30 cellular contexts compared by ENCODE assay signal in the genomic region with DNA sequence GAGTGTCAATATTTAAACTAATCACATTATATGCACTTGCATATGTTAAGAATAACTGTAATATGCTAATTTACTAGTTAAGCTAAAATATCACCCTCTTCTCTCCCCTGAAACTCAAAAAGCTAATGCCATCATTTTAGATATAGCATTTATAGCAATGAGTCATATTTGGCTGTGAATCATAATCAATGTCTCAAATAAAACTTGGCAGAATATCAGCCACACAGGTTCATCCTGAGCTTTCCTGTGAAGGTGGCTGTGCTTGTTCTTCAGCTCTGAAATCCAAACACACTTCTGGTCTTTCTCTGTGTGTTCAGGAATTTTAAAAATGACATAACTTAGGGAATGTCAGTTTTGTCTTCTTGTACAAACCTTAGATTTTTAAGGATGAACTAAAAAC. TPM values are rescaled to one million over a fixed set of nuclear protein-coding genes. Genes with fewer than 3 reads are reported as not detected.
DNase-seq lines count a peak whose midpoint lies in the region; ATAC-seq, FAIRE-seq and TF ChIP-seq lines count a peak whose summit lies in the region.
"Had no signal": no experiment of that assay in that cellular context is flagged by ENCODE, and none has a peak within 500 bp of the region (broad histone marks: within the 10 kb centered on the region; RNA-seq: fewer than 3 reads in every experiment).

No MANE protein-coding gene starts in this region.

- H3K9me3 ChIP-seq in liver (ENCODE audit: control insufficient read depth in 4 of 4, low read length in 3 of 4), result no peaks in the 10 kb centered on the region
- H3K9me3 ChIP-seq in HepG2 (ENCODE audit: low read length), result no peaks in the 10 kb centered on the region
- no peaks in the 10 kb centered on the region for H3K9me3 ChIP-seq in SK-N-SH
- no peaks in the 10 kb centered on the region for H3K9me3 ChIP-seq in SJCRH30 (replicated peaks)
- H3K9me3 ChIP-seq: adrenal gland, Peyer's patch, SJSA1, spleen had no signal

- no peaks in the 10 kb centered on the region for H3K36me3 ChIP-seq in liver (ENCODE audit: control insufficient read depth in 4 of 4, insufficient read depth in 3 of 4, low read depth in 1 of 4, low read length in 3 of 4)
- H3K36me3 ChIP-seq in HepG2 (replicated peaks in 1 of 2; ENCODE audit: control insufficient read depth in 1 of 2, insufficient read depth in 2 of 2, low read length in 2 of 2), result no peaks in the 10 kb centered on the region
- H3K36me3 ChIP-seq in SK-N-SH (replicated peaks in 1 of 2; ENCODE audit: control insufficient read depth in 1 of 2, insufficient read depth in 2 of 2, low read length in 1 of 2), result no peaks in the 10 kb centered on the region
- H3K36me3 ChIP-seq in SJCRH30, result no peaks in the 10 kb centered on the region
- H3K36me3 ChIP-seq: adrenal gland, neural progenitor cell, Peyer's patch, SJSA1, spleen had no signal

- POLR2A ChIA-PET in HepG2 (lab: Yijun Ruan, JAX) (interaction anchor here (8.6 kb wide), 1 partner anchor 14 kb away, joined by 117 read pairs; the partner anchor contains the start of gene PNRC1), SK-N-SH (lab: Yijun Ruan, JAX) (no interaction called here)

- ATAC-seq in HepG2, result no peak
- ATAC-seq: left colon; right cardiac atrium; stimulated activated naive CD8-positive, alpha-beta T cell treated with anti-CD3 and anti-CD28 coated beads, Interleukin-15, Interleukin-2, amounts not matched to agents 100 U/mL and 50 U/mL, for 24 hours had no signal

- TF ChIP-seq EP300 in HepG2 (IDR thresholded peaks at IDR 0.05; ENCODE audit: low read depth in 2 of 2, low read length in 2 of 2) (no peak), HepG2 (CRISPR knock-in tag; IDR thresholded peaks at IDR 0.05; ENCODE audit: borderline replicate concordance) (no peak), SK-N-SH (IDR thresholded peaks at IDR 0.05; ENCODE audit: borderline replicate concordance in 1 of 2, low read depth in 1 of 2, low read length in 1 of 2) (no peak)

- BruUV-seq in HepG2 (replicated peaks; lab: Mats Ljungman, UMichigan), result no TSS peak

- TF ChIP-seq POLR2A in HepG2 (IDR thresholded peaks at IDR 0.05; ENCODE audit: insufficient read depth in 1 of 2, low read depth in 2 of 2, low read length in 2 of 2), result no peak

- H3K4me1 ChIP-seq in liver (ENCODE audit: control insufficient read depth in 4 of 4, insufficient read depth in 4 of 4, low read length in 3 of 4) (peaks cover 10 to 20% (median 17%) of the 10 kb centered on the region in 4 donors), HepG2 (ENCODE audit: insufficient read depth, low read length) (peaks cover 58% of the 10 kb centered on the region), SK-N-SH (ENCODE audit: control insufficient read depth in 1 of 2, insufficient read depth in 2 of 2, low read depth in 1 of 2, low read length in 1 of 2) (no peaks in the 10 kb centered on the region), SJCRH30 (no peaks in the 10 kb centered on the region)
- H3K4me1 ChIP-seq: Peyer's patch, SJSA1 had no signal

- CTCF ChIA-PET in HepG2 (lab: Yijun Ruan, JAX; ENCODE audit: low intra/inter-chr PET ratio, low total read pairs) (no interaction called here), SK-N-SH (lab: Yijun Ruan, JAX) (interaction anchor here (2.1 to 2.2 kb wide), 2 partner anchors 11 to 13 kb away, joined by 5 read pairs; partner anchors contain the start of gene PNRC1)

- H3K4me3 Mint-ChIP-seq in T-helper 2 cell treated with Interferon-gamma antibody and Interleukin-4, amounts not matched to agents 5 μg/mL and 100 μg/mL, for 36 hours, result no peak overlapping the region
- H3K4me3 Mint-ChIP-seq: activated naive CD4-positive, alpha-beta T cell treated with anti-CD3 and anti-CD28 coated beads for 36 hours; activated T-helper 1 cell treated with anti-CD3 and anti-CD28 coated beads, Interleukin-12 subunit alpha, Interleukin-12 subunit beta, Interleukin-2, Interleukin-4 antibody, amounts not matched to agents 30 ng/mL and 10 ng/mL and 1 ng/mL, durations not matched to agents 14 hours and 24 hours and 36 hours; CD4-positive, alpha-beta T cell; immature natural killer cell; neural progenitor cell had no signal

- H3K4me2 ChIP-seq in HepG2 (ENCODE audit: low read depth, low read length) (no peak overlapping the region), SK-N-SH (no peak overlapping the region)
- H3K4me2 ChIP-seq: KMS-11 had no signal

- no peaks in the 10 kb centered on the region for H3K79me2 ChIP-seq in HepG2 (ENCODE audit: insufficient read depth, low read length)
- H3K79me2 ChIP-seq in SK-N-SH (ENCODE audit: insufficient read depth), result no peaks in the 10 kb centered on the region

- no peak overlapping the region for H3K27ac Mint-ChIP-seq in T-helper 2 cell treated with Interferon-gamma antibody and Interleukin-4, amounts not matched to agents 5 μg/mL and 100 μg/mL, for 36 hours
- H3K27ac Mint-ChIP-seq: activated naive CD4-positive, alpha-beta T cell treated with anti-CD3 and anti-CD28 coated beads for 36 hours; activated T-helper 1 cell treated with anti-CD3 and anti-CD28 coated beads, Interleukin-12 subunit alpha, Interleukin-12 subunit beta, Interleukin-2, Interleukin-4 antibody, amounts not matched to agents 30 ng/mL and 10 ng/mL and 1 ng/mL, durations not matched to agents 14 hours and 24 hours and 36 hours; CD4-positive, alpha-beta T cell; immature natural killer cell; neural progenitor cell had no signal

- H3K9ac ChIP-seq in liver (ENCODE audit: low read depth in 1 of 2, low read length in 2 of 2) (no peak overlapping the region), HepG2 (ENCODE audit: insufficient read depth, low read depth, low read length) (no peak overlapping the region), SK-N-SH (no peak overlapping the region)
- H3K9ac ChIP-seq: KMS-11, neural progenitor cell had no signal

- H3K9me2 ChIP-seq in SK-N-SH, result no peaks in the 10 kb centered on the region

- in situ Hi-C loops in HepG2 (cut with HindIII; ENCODE audit: extremely low pct_ligation_motif_present, low pct_unique_long_range_greater_than_20kb) (no loop called here), GM13977 (cut with MboI; ENCODE audit: low pct_unique_long_range_greater_than_20kb, low sequenced_read_pairs, unreplicated experiment) (no loop called here)

- H3K27ac ChIP-seq in liver (ENCODE audit: low read depth in 1 of 2, low read length in 2 of 2) (peak overlapping the region; percentile 14 to 53), HepG2 (ENCODE audit: extremely low read length, insufficient read depth, low read length) (no peak overlapping the region), SK-N-SH (ENCODE audit: low read depth in 2 of 2, low read length in 1 of 2) (no peak overlapping the region), SJCRH30 (no peak overlapping the region)
- H3K27ac ChIP-seq: KMS-11, neural progenitor cell, Peyer's patch, SJSA1, spleen had no signal

- TF ChIP-seq CTCF in liver (IDR thresholded peaks at IDR 0.05; ENCODE audit: low read depth, low read length, missing input control), result no peak
- TF ChIP-seq CTCF in HepG2 (CRISPR knock-in tag; IDR thresholded peaks at IDR 0.05), result no peak
- no peak for TF ChIP-seq CTCF in SK-N-SH (IDR thresholded peaks at IDR 0.05)
- no peak for TF ChIP-seq CTCF in fibroblast of mammary gland (conservative IDR thresholded peaks at IDR 0.05; ENCODE audit: control insufficient read depth, insufficient read depth, low read depth, low read length)
- no peak for TF ChIP-seq CTCF in GM13977 (IDR thresholded peaks at IDR 0.05; ENCODE audit: extremely low read depth, insufficient read depth, missing control alignments)

- no peaks in the 10 kb centered on the region for H3K9me3 Mint-ChIP-seq in T-helper 2 cell treated with Interferon-gamma antibody and Interleukin-4, amounts not matched to agents 5 μg/mL and 100 μg/mL, for 36 hours
- H3K9me3 Mint-ChIP-seq: activated naive CD4-positive, alpha-beta T cell treated with anti-CD3 and anti-CD28 coated beads for 36 hours; activated T-helper 1 cell treated with anti-CD3 and anti-CD28 coated beads, Interleukin-12 subunit alpha, Interleukin-12 subunit beta, Interleukin-2, Interleukin-4 antibody, amounts not matched to agents 30 ng/mL and 10 ng/mL and 1 ng/mL, durations not matched to agents 14 hours and 24 hours and 36 hours; CD4-positive, alpha-beta T cell; immature natural killer cell; neural progenitor cell had no signal

- H4K20me1 ChIP-seq in HepG2 (ENCODE audit: insufficient read depth, low read length), result no peaks in the 10 kb centered on the region
- H4K20me1 ChIP-seq in SK-N-SH (ENCODE audit: insufficient read depth), result no peaks in the 10 kb centered on the region

- H2AFZ ChIP-seq in HepG2 (ENCODE audit: low read length) (no peak overlapping the region), SK-N-SH (ENCODE audit: low read depth) (no peak overlapping the region)
- H2AFZ ChIP-seq: neural progenitor cell had no signal

- no peak for FAIRE-seq in HepG2 (lab: Jason Lieb, UNC)
- FAIRE-seq: H1, TTC549 had no signal

- no peak for DNase-seq in HepG2 (ENCODE audit: low spot score)
- DNase-seq in SK-N-SH, result no peak
- peak; percentile 38 for DNase-seq in fibroblast of mammary gland (ENCODE audit: low read depth)
- DNase-seq in GM13977 (ENCODE audit: low spot score), result no peak
- no peak for DNase-seq in SJCRH30
- DNase-seq in activated T-cell treated with anti-CD3 and anti-CD28 coated beads, Interleukin-2, amount 50 U/mL, for 48 hours, result no peak
- DNase-seq in T-helper 2 cell treated with Interferon-gamma antibody and Interleukin-4, amounts not matched to agents 5 μg/mL and 100 μg/mL, for 36 hours (ENCODE audit: low spot score), result no peak
- DNase-seq: activated naive CD4-positive, alpha-beta T cell treated with anti-CD3 and anti-CD28 coated beads for 36 hours; adrenal gland; AML-193; CD4-positive, alpha-beta T cell; immature natural killer cell; left colon; mesenchymal stem cell; NCI-H146; NCI-H345; Peyer's patch; posterior cingulate gyrus; right cardiac atrium; spleen; stimulated activated CD4-positive, alpha-beta T cell treated with anti-CD3 and anti-CD28 coated beads, Interleukin-2, amount 100 ng/mL, for 24 hours; stimulated activated naive CD8-positive, alpha-beta T cell treated with anti-CD3 and anti-CD28 coated beads, Interleukin-15, Interleukin-2, amounts not matched to agents 100 U/mL and 50 U/mL, for 24 hours had no signal

- no peaks in the 10 kb centered on the region for H3F3A ChIP-seq in SK-N-SH (replicated peaks; ENCODE audit: insufficient read depth)

- TF ChIP-seq RAD21 in liver (IDR thresholded peaks at IDR 0.05) (no peak), HepG2 (CRISPR knock-in tag; IDR thresholded peaks at IDR 0.05) (no peak), SK-N-SH (IDR thresholded peaks at IDR 0.05; ENCODE audit: low read length) (no peak)

- no peaks in the 10 kb centered on the region for H3K4me1 Mint-ChIP-seq in T-helper 2 cell treated with Interferon-gamma antibody and Interleukin-4, amounts not matched to agents 5 μg/mL and 100 μg/mL, for 36 hours (ENCODE audit: low read depth)
- H3K4me1 Mint-ChIP-seq: immature natural killer cell had no signal

- intact Hi-C loops in HepG2 (cut with micrococcal nuclease; ENCODE audit: unreplicated experiment), result no loop called here

- H3K4me3 ChIP-seq in liver (ENCODE audit: low read depth in 1 of 3, low read length in 3 of 3), result no peak overlapping the region
- no peak overlapping the region for H3K4me3 ChIP-seq in HepG2 (replicated peaks in 1 of 3; ENCODE audit: insufficient read depth in 1 of 3, low read depth in 2 of 3, low read length in 3 of 3)
- H3K4me3 ChIP-seq in SK-N-SH (ENCODE audit: low read depth in 2 of 2, low read length in 1 of 2), result no peak overlapping the region
- no peak overlapping the region for H3K4me3 ChIP-seq in fibroblast of mammary gland (ENCODE audit: control insufficient read depth, low read depth, low read length)
- no peak overlapping the region for H3K4me3 ChIP-seq in SJCRH30
- H3K4me3 ChIP-seq: adrenal gland, neural progenitor cell, Peyer's patch, SJSA1, spleen had no signal

- H3K27me3 ChIP-seq in liver (ENCODE audit: control insufficient read depth in 4 of 4, insufficient read depth in 4 of 4, low read length in 3 of 4) (no peaks in the 10 kb centered on the region), HepG2 (ENCODE audit: control insufficient read depth in 1 of 2, insufficient read depth in 2 of 2, low read length in 2 of 2) (no peaks in the 10 kb centered on the region), SK-N-SH (ENCODE audit: insufficient read depth) (no peaks in the 10 kb centered on the region), SJCRH30 (no peaks in the 10 kb centered on the region; the same call in 1 of the 2 replicates)
- H3K27me3 ChIP-seq: adrenal gland, neural progenitor cell, Peyer's patch, spleen had no signal

- H3K36me3 Mint-ChIP-seq in T-helper 2 cell treated with Interferon-gamma antibody and Interleukin-4, amounts not matched to agents 5 μg/mL and 100 μg/mL, for 36 hours (ENCODE audit: low read depth), result no peaks in the 10 kb centered on the region
- H3K36me3 Mint-ChIP-seq: immature natural killer cell, neural progenitor cell had no signal

- H3K27me3 Mint-ChIP-seq in T-helper 2 cell treated with Interferon-gamma antibody and Interleukin-4, amounts not matched to agents 5 μg/mL and 100 μg/mL, for 36 hours (ENCODE audit: low read depth), result peaks cover 16% of the 10 kb centered on the region
- H3K27me3 Mint-ChIP-seq: CD4-positive, alpha-beta T cell had no signal

RNA-seq across cellular contexts. Expression of gene PNRC1, which starts 12.8 kb away (rescaled TPM):
- total RNA-seq in liver, result 10 to 100 TPM; 40.9 to 71.4 TPM
- 10 to 100 TPM; 27.4 to 66.4 TPM for polyA plus RNA-seq in liver
- total RNA-seq in HepG2 (2016; rRNA removed; fragmentation: Illumina TruSeq; extraction: Trizol), result 31.0 and 36.0 TPM in 2 replicates
- 57.2 and 58.4 TPM in 2 replicates for total RNA-seq in HepG2 (2016; cell fraction: cytosol; rRNA removed; fragmentation: Illumina TruSeq; extraction: Trizol; ENCODE audit: low read depth)
- 26.3 and 34.2 TPM in 2 replicates for total RNA-seq in HepG2 (2016; cell fraction: insoluble cytoplasmic fraction; rRNA removed; fragmentation: Illumina TruSeq; extraction: Trizol)
- 91.5 and 98.2 TPM in 2 replicates for total RNA-seq in HepG2 (2016; cell fraction: membrane; rRNA removed; fragmentation: Illumina TruSeq; extraction: Trizol)
- 38.0 and 44.9 TPM in 2 replicates for total RNA-seq in HepG2 (2016; cell fraction: nucleus; rRNA removed; fragmentation: Illumina TruSeq; extraction: Trizol)
- polyA plus RNA-seq in HepG2 (2011; rRNA removed), result 16.8 and 17.6 TPM in 2 replicates
- polyA plus RNA-seq in HepG2 (2011; cell fraction: cytosol; rRNA removed), result 6.9 and 11.3 TPM in 2 replicates
- 11.1 and 19.2 TPM in 2 replicates for polyA plus RNA-seq in HepG2 (2011; cell fraction: nucleus; rRNA removed)
- polyA plus RNA-seq in HepG2 (2012), result 109 TPM in 2 replicates
- 35.4 and 35.7 TPM in 2 replicates for polyA plus RNA-seq in HepG2 (2016; cell fraction: cytosol; fragmentation: Illumina TruSeq; extraction: Trizol; ENCODE audit: low read depth)
- 27.3 and 28.4 TPM in 2 replicates for polyA plus RNA-seq in HepG2 (2016; cell fraction: insoluble cytoplasmic fraction; fragmentation: Illumina TruSeq; extraction: Trizol; ENCODE audit: low read depth)
- 40.5 and 45.9 TPM in 2 replicates for polyA plus RNA-seq in HepG2 (2016; cell fraction: membrane; fragmentation: Illumina TruSeq; extraction: Trizol; ENCODE audit: low read depth)
- polyA plus RNA-seq in HepG2 (2016; cell fraction: nucleus; fragmentation: Illumina TruSeq; extraction: Trizol; ENCODE audit: insufficient read depth, low read depth), result 58.0 and 62.1 TPM in 2 replicates
- 17.7 and 21.3 TPM in 2 replicates for polyA minus RNA-seq in HepG2 (2011; rRNA and poly(A)+ RNA removed; ENCODE audit: low replicate concordance)
- 38.4 and 54.1 TPM in 2 replicates for polyA minus RNA-seq in HepG2 (2011; cell fraction: cytosol; rRNA and poly(A)+ RNA removed)
- polyA minus RNA-seq in HepG2 (2011; cell fraction: nucleus; rRNA and poly(A)+ RNA removed), result 44.4 and 44.5 TPM in 2 replicates
- polyA plus RNA-seq in SK-N-SH (2012; rRNA removed), result 6.7 and 7.8 TPM in 2 replicates
- polyA plus RNA-seq in SK-N-SH (2012; cell fraction: cytosol; rRNA removed), result 9.5 and 14.6 TPM in 2 replicates
- 9.7 and 13.5 TPM in 2 replicates for polyA plus RNA-seq in SK-N-SH (2012; cell fraction: nucleus; rRNA removed)
- 51.8 and 54.8 TPM in 2 replicates for total RNA-seq in SJCRH30 (2014; rRNA removed; shearing (Covaris generic))

RNA-seq across cellular contexts. Expression of gene SRSF12, which starts 50.1 kb away (rescaled TPM):
- total RNA-seq in liver (1 to 10 TPM in 1 of 2 donors, under 1 TPM in 1; 0.17 to 1.0 TPM), HepG2 (2016; rRNA removed; fragmentation: Illumina TruSeq; extraction: Trizol) (1.9 TPM in 2 replicates)
- polyA plus RNA-seq in liver (under 1 TPM; 0.22 to 0.56 TPM), HepG2 (2011; rRNA removed) (1.4 and 1.7 TPM in 2 replicates), SK-N-SH (2012; rRNA removed) (1.1 TPM in 2 replicates)
- total RNA-seq in HepG2 (2016; cell fraction: cytosol; rRNA removed; fragmentation: Illumina TruSeq; extraction: Trizol; ENCODE audit: low read depth), result 1.3 TPM in 2 replicates
- total RNA-seq in HepG2 (2016; cell fraction: insoluble cytoplasmic fraction; rRNA removed; fragmentation: Illumina TruSeq; extraction: Trizol), result 1.8 and 2.0 TPM in 2 replicates
- total RNA-seq in HepG2 (2016; cell fraction: membrane; rRNA removed; fragmentation: Illumina TruSeq; extraction: Trizol), result 1.8 and 2.4 TPM in 2 replicates
- total RNA-seq in HepG2 (2016; cell fraction: nucleus; rRNA removed; fragmentation: Illumina TruSeq; extraction: Trizol), result 2.2 TPM in 2 replicates
- polyA plus RNA-seq in HepG2 (2011; cell fraction: cytosol; rRNA removed), result 0.78 and 0.99 TPM in 2 replicates
- 1.0 and 1.6 TPM in 2 replicates for polyA plus RNA-seq in HepG2 (2011; cell fraction: nucleus; rRNA removed)
- 1.9 and 2.1 TPM in 2 replicates for polyA plus RNA-seq in HepG2 (2012)
- 1.4 and 1.6 TPM in 2 replicates for polyA plus RNA-seq in HepG2 (2016; cell fraction: cytosol; fragmentation: Illumina TruSeq; extraction: Trizol; ENCODE audit: low read depth)
- polyA plus RNA-seq in HepG2 (2016; cell fraction: insoluble cytoplasmic fraction; fragmentation: Illumina TruSeq; extraction: Trizol; ENCODE audit: low read depth), result 2.6 and 2.8 TPM in 2 replicates
- 1.8 and 3.0 TPM in 2 replicates for polyA plus RNA-seq in HepG2 (2016; cell fraction: membrane; fragmentation: Illumina TruSeq; extraction: Trizol; ENCODE audit: low read depth)
- 5.7 and 6.1 TPM in 2 replicates for polyA plus RNA-seq in HepG2 (2016; cell fraction: nucleus; fragmentation: Illumina TruSeq; extraction: Trizol; ENCODE audit: insufficient read depth, low read depth)
- polyA minus RNA-seq in HepG2 (2011; rRNA and poly(A)+ RNA removed; ENCODE audit: low replicate concordance), result 0.20 TPM in 1 of 2 replicates, not detected in the other
- 0.49 and 1.2 TPM in 2 replicates for polyA minus RNA-seq in HepG2 (2011; cell fraction: cytosol; rRNA and poly(A)+ RNA removed)
- 2.4 and 3.1 TPM in 2 replicates for polyA minus RNA-seq in HepG2 (2011; cell fraction: nucleus; rRNA and poly(A)+ RNA removed)
- 1.4 and 1.7 TPM in 2 replicates for polyA plus RNA-seq in SK-N-SH (2012; cell fraction: cytosol; rRNA removed)
- 0.56 and 1.1 TPM in 2 replicates for polyA plus RNA-seq in SK-N-SH (2012; cell fraction: nucleus; rRNA removed)
- total RNA-seq in SJCRH30 (2014; rRNA removed; shearing (Covaris generic)), result 8.3 and 10.0 TPM in 2 replicates
- total RNA-seq: CD4-positive, alpha-beta T cell; Peyer's patch; T-helper 1 cell treated with Interleukin-12 subunit alpha and Interleukin-12 subunit beta and Interleukin-4 antibody, amounts not matched to agents 30 ng/mL and 1 ng/mL, for 36 hours had no signal

Comparison
In these comparisons a context has a peak if more than half of its experiments do, and no peak if none do; other contexts are left out.
1. H3K27ac ChIP-seq: peak in liver (2 of 2); none in HepG2 (single experiment), SK-N-SH (0 of 2) and SJCRH30 (single experiment).